ENCODE assay signal across 8 cellular contexts in the genomic region with DNA sequence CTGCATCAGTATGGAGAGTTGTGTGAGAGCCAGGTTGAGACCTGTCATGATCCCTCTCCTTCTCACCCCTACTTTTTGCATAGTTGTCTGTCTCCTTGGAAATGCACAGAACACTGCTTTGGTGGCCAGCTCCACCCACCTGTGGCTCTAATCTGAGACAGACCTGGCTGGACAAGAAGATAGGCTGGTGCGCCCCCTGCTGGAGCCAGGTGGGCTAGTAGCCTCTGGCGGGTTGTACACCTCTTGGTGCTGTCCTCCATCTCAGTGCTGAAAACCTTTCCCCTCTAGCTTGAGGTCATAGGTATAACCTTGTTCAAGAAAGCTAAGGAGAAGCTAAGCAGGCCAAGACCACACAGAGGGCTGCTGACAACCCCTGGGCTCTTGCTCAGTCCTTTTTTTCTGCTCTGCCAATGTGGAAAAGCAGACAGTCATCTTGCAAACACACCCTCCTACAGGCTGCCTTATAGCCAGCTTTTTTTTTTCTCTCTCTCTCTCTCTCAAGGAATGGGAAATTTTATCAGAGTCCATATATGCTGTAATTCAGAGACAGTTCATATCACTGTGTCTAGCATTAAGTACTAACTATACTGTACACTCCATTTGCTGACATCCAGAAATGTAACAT. TPM values are rescaled to one million over a fixed set of nuclear protein-coding genes. Genes with fewer than 3 reads are reported as not detected.
A peak's percentile ranks its signal among the peaks of the same experiment; 100 is the strongest.
DNase-seq lines count a peak whose midpoint lies in the region; ATAC-seq and TF ChIP-seq lines count a peak whose summit lies in the region.

No MANE protein-coding gene starts in this region.

- no peaks in the 10 kb centered on the region for H3K9me3 ChIP-seq in psoas muscle

- H3K27me3 ChIP-seq in psoas muscle (ENCODE audit: insufficient read depth in 3 of 3, low read length in 2 of 3), result peaks cover 0 to 9% (median 0%) of the 10 kb centered on the region in 3 donors

- WGBS in psoas muscle, 3 donors, result 0 to 3% (median 3%) methylated on average over 2 of the region's 2 CpGs

- H3K27ac ChIP-seq in psoas muscle, result no peak overlapping the region

- H3K4me1 ChIP-seq in psoas muscle, result no peaks in the 10 kb centered on the region

- H3K4me3 ChIP-seq in fibroblast of villous mesenchyme (ENCODE audit: low read depth, low read length) (no peak overlapping the region), psoas muscle (no peak overlapping the region)

- ATAC-seq in psoas muscle, result no peak
- ATAC-seq in HG03439 (IDR thresholded peaks at IDR 0.05; ENCODE audit: unreplicated experiment), result no peak

- DNase-seq in activated T-cell treated with anti-CD3 and anti-CD28 coated beads for 24 hours (ENCODE audit: low read depth), result peak; percentile 2
- no peak for DNase-seq in activated T-cell treated with anti-CD3 and anti-CD28 coated beads for 4 hours
- DNase-seq in HEK293T (ENCODE audit: extremely low spot score), result peak; percentile 85
- peak; percentile 51 for DNase-seq in NCI-H1105 treated with DMSO at 0.1 percent for 48 hours (lab: John Stamatoyannopoulos, UW)
- peak; percentile 48 for DNase-seq in UCSD-AML1 (lab: John Stamatoyannopoulos, UW; ENCODE audit: unreplicated experiment)
- DNase-seq in fibroblast of villous mesenchyme (ENCODE audit: low read depth), result peak; percentile 28
- DNase-seq in psoas muscle, result peak in 1 of 2 donors; percentile 54

- CTCF ChIA-PET in HEK293T (lab: Yijun Ruan, JAX), result interaction anchor here (0.9 to 1.6 kb wide), 6 partner anchors 10 to 41 kb away, joined by 3 to 11 read pairs (median 5); no protein-coding TSS in a partner anchor

- POLR2A ChIA-PET in HEK293T (lab: Yijun Ruan, JAX), result no interaction called here

- H3K36me3 ChIP-seq in psoas muscle (ENCODE audit: insufficient read depth in 1 of 2, low read depth in 1 of 2), result no peaks in the 10 kb centered on the region

- intact Hi-C loops in psoas muscle (cut with DNase I), result no loop called here

- TF ChIP-seq CTCF in fibroblast of villous mesenchyme (IDR thresholded peaks at IDR 0.05; ENCODE audit: insufficient read depth, low read depth, low read length), result peak; percentile 66
- TF ChIP-seq CTCF in psoas muscle (IDR thresholded peaks at IDR 0.05), result peak; percentile 35

TF ChIP-seq in HEK293T, 16 proteins besides CTCF, POLR2A, EP300 and RAD21:
- TF ChIP-seq SUZ12 (IDR thresholded peaks at IDR 0.05) (no peak), SP1 (IDR thresholded peaks at IDR 0.05) (no peak), NFRKB (IDR thresholded peaks at IDR 0.05) (no peak), HDGF (IDR thresholded peaks at IDR 0.05; ENCODE audit: borderline replicate concordance) (no peak), BHLHE40 (IDR thresholded peaks at IDR 0.05; ENCODE audit: borderline replicate concordance) (no peak), L3MBTL2 (conservative IDR thresholded peaks at IDR 0.05) (no peak), LEF1 (IDR thresholded peaks at IDR 0.05; ENCODE audit: borderline replicate concordance) (no peak), ELF4 (IDR thresholded peaks at IDR 0.05) (no peak)
- TF ChIP-seq, protein P1, sequence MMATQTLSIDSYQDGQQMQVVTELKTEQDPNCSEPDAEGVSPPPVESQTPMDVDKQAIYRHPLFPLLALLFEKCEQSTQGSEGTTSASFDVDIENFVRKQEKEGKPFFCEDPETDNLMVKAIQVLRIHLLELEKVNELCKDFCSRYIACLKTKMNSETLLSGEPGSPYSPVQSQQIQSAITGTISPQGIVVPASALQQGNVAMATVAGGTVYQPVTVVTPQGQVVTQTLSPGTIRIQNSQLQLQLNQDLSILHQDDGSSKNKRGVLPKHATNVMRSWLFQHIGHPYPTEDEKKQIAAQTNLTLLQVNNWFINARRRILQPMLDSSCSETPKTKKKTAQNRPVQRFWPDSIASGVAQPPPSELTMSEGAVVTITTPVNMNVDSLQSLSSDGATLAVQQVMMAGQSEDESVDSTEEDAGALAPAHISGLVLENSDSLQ (IDR thresholded peaks at IDR 0.05), result no peak

RNA-seq across cellular contexts. Expression of a gene that starts 58.8 kb away (rescaled TPM):
- total RNA-seq in fibroblast of villous mesenchyme (4.2 and 4.7 TPM in 2 replicates), psoas muscle (1 to 10 TPM; 3.0 to 5.3 (median 4.2) TPM)
- 1 to 10 TPM in 1 of 3 donors, under 1 TPM in 2; 0.63 to 1.2 (median 0.72) TPM for polyA plus RNA-seq in psoas muscle
